In the genomic region with DNA sequence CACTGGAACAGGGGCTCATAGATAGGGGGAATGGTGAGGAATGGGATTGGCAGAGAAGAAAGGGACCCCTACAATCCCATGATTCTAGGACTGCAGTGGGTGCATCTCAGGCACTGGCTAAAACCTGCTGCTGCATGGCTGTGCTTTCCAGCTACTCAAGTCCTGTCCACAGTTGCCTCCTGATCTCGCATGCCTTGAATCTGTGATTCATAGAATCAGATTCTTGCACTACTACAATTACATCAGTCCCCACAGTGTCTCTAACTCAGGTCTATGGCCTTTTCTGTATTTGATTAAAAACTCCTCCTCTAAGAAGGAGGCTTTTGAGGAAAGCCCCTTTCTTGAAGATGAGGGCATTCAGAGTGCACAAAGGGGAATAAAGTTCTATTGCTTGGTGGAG, we compare ENCODE assay signal across 10 cellular contexts.
"Had no signal": no experiment of that assay in that cellular context is flagged by ENCODE, and none has a peak within 500 bp of the region (broad histone marks: within the 10 kb centered on the region; RNA-seq: fewer than 3 reads in every experiment).

No MANE protein-coding gene starts in this region.

- H3K27me3 ChIP-seq: cardiac muscle cell, right lobe of liver, suprapubic skin, upper lobe of left lung had no signal

- H3K36me3 ChIP-seq: cardiac muscle cell, prostate gland, right lobe of liver, suprapubic skin, upper lobe of left lung had no signal

- H3K4me1 ChIP-seq: prostate gland, right lobe of liver, suprapubic skin, upper lobe of left lung had no signal

- ATAC-seq: natural killer cell treated with Interleukin-12 subunit alpha and Interleukin-12 subunit beta and Interleukin-15 and Interleukin-18, amount 100 ng/mL, for 72 hours; right lobe of liver had no signal

- DNase-seq: amniotic stem cell; glutamatergic neuron; immature natural killer cell; right lobe of liver; stimulated activated naive CD4-positive, alpha-beta T cell treated with Interleukin-2 at 50 U/mL for 16 hours; upper lobe of left lung had no signal

- H3K27ac ChIP-seq: cardiac muscle cell, prostate gland, right lobe of liver, suprapubic skin, upper lobe of left lung had no signal

- H3K9me3 ChIP-seq: prostate gland, right lobe of liver, suprapubic skin, upper lobe of left lung had no signal

- H3K4me3 ChIP-seq: cardiac muscle cell, prostate gland, right lobe of liver, suprapubic skin, upper lobe of left lung had no signal
